Comparison of ENCODE assay signal across 1 cellular context in genomic region chr19:7535035-7535992, GRCh38.
A peak's percentile ranks its signal among the peaks of the same experiment; 100 is the strongest.
TF ChIP-seq lines count a peak whose summit lies in the region.

Gene PNPLA6, plus strand, starts transcription at chr19:7535717. Its CDS starts 72 bp downstream, at chr19:7535789.

TF ChIP-seq in K562, 482 proteins besides CTCF, POLR2A, EP300 and RAD21 (continued from another document and continues in another):
- no peak for TF ChIP-seq HNRNPH1 (optimal IDR thresholded peaks at IDR 0.05; ENCODE audit: low read depth, low read length)
- TF ChIP-seq FOXM1 (IDR thresholded peaks at IDR 0.05; ENCODE audit: low read depth) = peak; percentile 31; the same call in 1 of the 2 replicates
- TF ChIP-seq FOXM1 (CRISPR knock-in tag; IDR thresholded peaks at IDR 0.05; ENCODE audit: low read depth) = no peak
- TF ChIP-seq THRA (IDR thresholded peaks at IDR 0.05) = no peak
- no peak for TF ChIP-seq PTTG1 (tag; IDR thresholded peaks at IDR 0.05; ENCODE audit: low read depth)
- no peak for TF ChIP-seq ZNF274 (IDR thresholded peaks at IDR 0.05; ENCODE audit: borderline replicate concordance, low read depth, low read length)
- TF ChIP-seq ZNF764 (CRISPR knock-in tag; IDR thresholded peaks at IDR 0.05; ENCODE audit: low read depth) = no peak
- peak; percentile 46 for TF ChIP-seq HMGN3 (IDR thresholded peaks at IDR 0.05; ENCODE audit: borderline replicate concordance, extremely low read depth, insufficient read length, low read depth, low read length)
- TF ChIP-seq ZNF75A (CRISPR knock-in tag; IDR thresholded peaks at IDR 0.05) = no peak
- TF ChIP-seq MTA3 (IDR thresholded peaks at IDR 0.05; ENCODE audit: borderline replicate concordance) = peak; percentile 85; the same call in 1 of the 2 replicates
- 0 out of 2 replicates have a peak, but pooled peaks have one; percentile 11 for TF ChIP-seq ZNF12 (CRISPR knock-in tag; IDR thresholded peaks at IDR 0.05)
- TF ChIP-seq, protein P1, sequence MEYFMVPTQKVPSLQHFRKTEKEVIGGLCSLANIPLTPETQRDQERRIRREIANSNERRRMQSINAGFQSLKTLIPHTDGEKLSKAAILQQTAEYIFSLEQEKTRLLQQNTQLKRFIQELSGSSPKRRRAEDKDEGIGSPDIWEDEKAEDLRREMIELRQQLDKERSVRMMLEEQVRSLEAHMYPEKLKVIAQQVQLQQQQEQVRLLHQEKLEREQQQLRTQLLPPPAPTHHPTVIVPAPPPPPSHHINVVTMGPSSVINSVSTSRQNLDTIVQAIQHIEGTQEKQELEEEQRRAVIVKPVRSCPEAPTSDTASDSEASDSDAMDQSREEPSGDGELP (CRISPR knock-in tag; IDR thresholded peaks at IDR 0.05; ENCODE audit: borderline replicate concordance) = peak; percentile 88
- TF ChIP-seq STAT5B (CRISPR knock-in tag; IDR thresholded peaks at IDR 0.05) = no peak
- TF ChIP-seq GABPA (tag; conservative IDR thresholded peaks at IDR 0.05; ENCODE audit: low read depth) = peak; percentile 79
- no peak for TF ChIP-seq CCAR2 (IDR thresholded peaks at IDR 0.05; ENCODE audit: low read depth, low read length)
- TF ChIP-seq ZNF696 (CRISPR knock-in tag; conservative IDR thresholded peaks at IDR 0.05) = no peak
- TF ChIP-seq MAX (CRISPR knock-in tag; IDR thresholded peaks at IDR 0.05) = peak; percentile 71
- no peak for TF ChIP-seq HMBOX1 (IDR thresholded peaks at IDR 0.05)
- TF ChIP-seq NR2C1 (IDR thresholded peaks at IDR 0.05) = peak; percentile 65; the same call in 1 of the 2 replicates
- TF ChIP-seq NR2C1 (tag; IDR thresholded peaks at IDR 0.05) = peak; percentile 90
- TF ChIP-seq FIP1L1 (IDR thresholded peaks at IDR 0.05; ENCODE audit: low read depth, low read length, poor library complexity, severe bottlenecking) = peak; percentile 69
- 0 out of 2 replicates have a peak, but pooled peaks have one; percentile 49 for TF ChIP-seq ZNF431 (CRISPR knock-in tag; IDR thresholded peaks at IDR 0.05)
- TF ChIP-seq, protein P2, sequence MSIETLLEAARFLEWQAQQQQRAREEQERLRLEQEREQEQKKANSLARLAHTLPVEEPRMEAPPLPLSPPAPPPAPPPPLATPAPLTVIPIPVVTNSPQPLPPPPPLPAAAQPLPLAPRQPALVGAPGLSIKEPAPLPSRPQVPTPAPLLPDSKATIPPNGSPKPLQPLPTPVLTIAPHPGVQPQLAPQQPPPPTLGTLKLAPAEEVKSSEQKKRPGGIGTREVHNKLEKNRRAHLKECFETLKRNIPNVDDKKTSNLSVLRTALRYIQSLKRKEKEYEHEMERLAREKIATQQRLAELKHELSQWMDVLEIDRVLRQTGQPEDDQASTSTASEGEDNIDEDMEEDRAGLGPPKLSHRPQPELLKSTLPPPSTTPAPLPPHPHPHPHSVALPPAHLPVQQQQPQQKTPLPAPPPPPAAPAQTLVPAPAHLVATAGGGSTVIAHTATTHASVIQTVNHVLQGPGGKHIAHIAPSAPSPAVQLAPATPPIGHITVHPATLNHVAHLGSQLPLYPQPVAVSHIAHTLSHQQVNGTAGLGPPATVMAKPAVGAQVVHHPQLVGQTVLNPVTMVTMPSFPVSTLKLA (conservative IDR thresholded peaks at IDR 0.05) = peak; percentile 57 to 88; a peak in 3 of 4 replicates
- no peak for TF ChIP-seq ZNF174 (CRISPR knock-in tag; IDR thresholded peaks at IDR 0.05)
- TF ChIP-seq GTF2E2 (tag; IDR thresholded peaks at IDR 0.05) = no peak
- peak; percentile 17; the same call in 1 of the 2 replicates for TF ChIP-seq ZKSCAN1 (IDR thresholded peaks at IDR 0.05; ENCODE audit: low read depth, low read length)
- TF ChIP-seq, protein P3, sequence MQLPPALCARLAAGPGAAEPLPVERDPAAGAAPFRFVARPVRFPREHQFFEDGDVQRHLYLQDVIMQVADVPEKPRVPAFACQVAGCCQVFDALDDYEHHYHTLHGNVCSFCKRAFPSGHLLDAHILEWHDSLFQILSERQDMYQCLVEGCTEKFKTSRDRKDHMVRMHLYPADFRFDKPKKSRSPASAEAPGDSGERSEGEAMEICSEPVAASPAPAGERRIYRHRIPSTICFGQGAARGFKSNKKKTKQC (CRISPR knock-in tag; IDR thresholded peaks at IDR 0.05) = peak; percentile 80
- TF ChIP-seq, protein P4, sequence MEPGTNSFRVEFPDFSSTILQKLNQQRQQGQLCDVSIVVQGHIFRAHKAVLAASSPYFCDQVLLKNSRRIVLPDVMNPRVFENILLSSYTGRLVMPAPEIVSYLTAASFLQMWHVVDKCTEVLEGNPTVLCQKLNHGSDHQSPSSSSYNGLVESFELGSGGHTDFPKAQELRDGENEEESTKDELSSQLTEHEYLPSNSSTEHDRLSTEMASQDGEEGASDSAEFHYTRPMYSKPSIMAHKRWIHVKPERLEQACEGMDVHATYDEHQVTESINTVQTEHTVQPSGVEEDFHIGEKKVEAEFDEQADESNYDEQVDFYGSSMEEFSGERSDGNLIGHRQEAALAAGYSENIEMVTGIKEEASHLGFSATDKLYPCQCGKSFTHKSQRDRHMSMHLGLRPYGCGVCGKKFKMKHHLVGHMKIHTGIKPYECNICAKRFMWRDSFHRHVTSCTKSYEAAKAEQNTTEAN (CRISPR knock-in tag; IDR thresholded peaks at IDR 0.05) = peak; percentile 41; the same call in 1 of the 2 replicates
- TF ChIP-seq KDM4B (IDR thresholded peaks at IDR 0.05; ENCODE audit: borderline replicate concordance in 2 of 2, low read depth in 1 of 2) = peak in 1 of 2 experiments; percentile 86; a peak in 1 of 4 replicates
- TF ChIP-seq MEF2A (IDR thresholded peaks at IDR 0.05; ENCODE audit: control insufficient read depth, low read depth, low read length) = no peak
- TF ChIP-seq GTF2F1 (IDR thresholded peaks at IDR 0.05; ENCODE audit: low read depth, low read length) = no peak
- peak; percentile 62 for TF ChIP-seq ETV1 (tag; conservative IDR thresholded peaks at IDR 0.05; ENCODE audit: low read depth)
- peak; percentile 60; the same call in 1 of the 2 replicates for TF ChIP-seq ZNF830 (CRISPR knock-in tag; IDR thresholded peaks at IDR 0.05)
- TF ChIP-seq, protein P5, sequence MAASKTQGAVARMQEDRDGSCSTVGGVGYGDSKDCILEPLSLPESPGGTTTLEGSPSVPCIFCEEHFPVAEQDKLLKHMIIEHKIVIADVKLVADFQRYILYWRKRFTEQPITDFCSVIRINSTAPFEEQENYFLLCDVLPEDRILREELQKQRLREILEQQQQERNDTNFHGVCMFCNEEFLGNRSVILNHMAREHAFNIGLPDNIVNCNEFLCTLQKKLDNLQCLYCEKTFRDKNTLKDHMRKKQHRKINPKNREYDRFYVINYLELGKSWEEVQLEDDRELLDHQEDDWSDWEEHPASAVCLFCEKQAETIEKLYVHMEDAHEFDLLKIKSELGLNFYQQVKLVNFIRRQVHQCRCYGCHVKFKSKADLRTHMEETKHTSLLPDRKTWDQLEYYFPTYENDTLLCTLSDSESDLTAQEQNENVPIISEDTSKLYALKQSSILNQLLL (CRISPR knock-in tag; IDR thresholded peaks at IDR 0.05; ENCODE audit: borderline replicate concordance) = no peak
- no peak for TF ChIP-seq TAF1 (IDR thresholded peaks at IDR 0.05; ENCODE audit: control insufficient read depth, extremely low read depth, insufficient read depth, low read length, severe bottlenecking)
- no peak for TF ChIP-seq COPS2 (conservative IDR thresholded peaks at IDR 0.05)
- TF ChIP-seq ZNF239 (CRISPR knock-in tag; IDR thresholded peaks at IDR 0.05) = no peak
- TF ChIP-seq CBX2 (IDR thresholded peaks at IDR 0.05; ENCODE audit: insufficient read depth, low read length, poor library complexity, severe bottlenecking) = no peak
- TF ChIP-seq, protein P6, sequence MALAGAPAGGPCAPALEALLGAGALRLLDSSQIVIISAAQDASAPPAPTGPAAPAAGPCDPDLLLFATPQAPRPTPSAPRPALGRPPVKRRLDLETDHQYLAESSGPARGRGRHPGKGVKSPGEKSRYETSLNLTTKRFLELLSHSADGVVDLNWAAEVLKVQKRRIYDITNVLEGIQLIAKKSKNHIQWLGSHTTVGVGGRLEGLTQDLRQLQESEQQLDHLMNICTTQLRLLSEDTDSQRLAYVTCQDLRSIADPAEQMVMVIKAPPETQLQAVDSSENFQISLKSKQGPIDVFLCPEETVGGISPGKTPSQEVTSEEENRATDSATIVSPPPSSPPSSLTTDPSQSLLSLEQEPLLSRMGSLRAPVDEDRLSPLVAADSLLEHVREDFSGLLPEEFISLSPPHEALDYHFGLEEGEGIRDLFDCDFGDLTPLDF (CRISPR knock-in tag; IDR thresholded peaks at IDR 0.05) = no peak
- no peak for TF ChIP-seq ZNF589 (CRISPR knock-in tag; IDR thresholded peaks at IDR 0.05; ENCODE audit: low read depth)
- no peak for TF ChIP-seq ZSCAN29 (IDR thresholded peaks at IDR 0.05)
- peak; percentile 98 for TF ChIP-seq GMEB1 (CRISPR knock-in tag; IDR thresholded peaks at IDR 0.05)
- TF ChIP-seq ADNP (tag; IDR thresholded peaks at IDR 0.05) = peak; percentile 93
- no peak for TF ChIP-seq HDAC6 (IDR thresholded peaks at IDR 0.05; ENCODE audit: low read depth, low read length)
- TF ChIP-seq RNF2 (IDR thresholded peaks at IDR 0.05) = peak; percentile 62; the same call in 1 of the 2 replicates
- TF ChIP-seq, protein P7, sequence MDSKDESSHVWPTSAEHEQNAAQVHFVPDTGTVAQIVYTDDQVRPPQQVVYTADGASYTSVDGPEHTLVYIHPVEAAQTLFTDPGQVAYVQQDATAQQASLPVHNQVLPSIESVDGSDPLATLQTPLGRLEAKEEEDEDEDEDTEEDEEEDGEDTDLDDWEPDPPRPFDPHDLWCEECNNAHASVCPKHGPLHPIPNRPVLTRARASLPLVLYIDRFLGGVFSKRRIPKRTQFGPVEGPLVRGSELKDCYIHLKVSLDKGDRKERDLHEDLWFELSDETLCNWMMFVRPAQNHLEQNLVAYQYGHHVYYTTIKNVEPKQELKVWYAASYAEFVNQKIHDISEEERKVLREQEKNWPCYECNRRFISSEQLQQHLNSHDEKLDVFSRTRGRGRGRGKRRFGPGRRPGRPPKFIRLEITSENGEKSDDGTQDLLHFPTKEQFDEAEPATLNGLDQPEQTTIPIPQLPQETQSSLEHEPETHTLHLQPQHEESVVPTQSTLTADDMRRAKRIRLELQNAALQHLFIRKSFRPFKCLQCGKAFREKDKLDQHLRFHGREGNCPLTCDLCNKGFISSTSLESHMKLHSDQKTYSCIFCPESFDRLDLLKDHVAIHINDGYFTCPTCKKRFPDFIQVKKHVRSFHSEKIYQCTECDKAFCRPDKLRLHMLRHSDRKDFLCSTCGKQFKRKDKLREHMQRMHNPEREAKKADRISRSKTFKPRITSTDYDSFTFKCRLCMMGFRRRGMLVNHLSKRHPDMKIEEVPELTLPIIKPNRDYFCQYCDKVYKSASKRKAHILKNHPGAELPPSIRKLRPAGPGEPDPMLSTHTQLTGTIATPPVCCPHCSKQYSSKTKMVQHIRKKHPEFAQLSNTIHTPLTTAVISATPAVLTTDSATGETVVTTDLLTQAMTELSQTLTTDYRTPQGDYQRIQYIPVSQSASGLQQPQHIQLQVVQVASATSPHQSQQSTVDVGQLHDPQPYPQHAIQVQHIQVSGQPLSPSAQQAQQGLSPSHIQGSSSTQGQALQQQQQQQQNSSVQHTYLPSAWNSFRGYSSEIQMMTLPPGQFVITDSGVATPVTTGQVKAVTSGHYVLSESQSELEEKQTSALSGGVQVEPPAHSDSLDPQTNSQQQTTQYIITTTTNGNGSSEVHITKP (IDR thresholded peaks at IDR 0.05; ENCODE audit: partially characterized antibody) = peak; percentile 99
- no peak for TF ChIP-seq ZNF311 (CRISPR knock-in tag; IDR thresholded peaks at IDR 0.05)
- TF ChIP-seq ZNF444 (CRISPR knock-in tag; IDR thresholded peaks at IDR 0.05) = no peak
- TF ChIP-seq ZNF143 (CRISPR knock-in tag; IDR thresholded peaks at IDR 0.05) = peak; percentile 100
- peak; percentile 29 for TF ChIP-seq ZFP36 (IDR thresholded peaks at IDR 0.05; ENCODE audit: low read depth, low read length, partially characterized antibody)
- TF ChIP-seq ZNF436 (CRISPR knock-in tag; IDR thresholded peaks at IDR 0.05) = no peak
- peak; percentile 99 for TF ChIP-seq PTBP1 (IDR thresholded peaks at IDR 0.05; ENCODE audit: low read depth, low read length)
